ENCODE assay signal across 8 cellular contexts in the genomic region with DNA sequence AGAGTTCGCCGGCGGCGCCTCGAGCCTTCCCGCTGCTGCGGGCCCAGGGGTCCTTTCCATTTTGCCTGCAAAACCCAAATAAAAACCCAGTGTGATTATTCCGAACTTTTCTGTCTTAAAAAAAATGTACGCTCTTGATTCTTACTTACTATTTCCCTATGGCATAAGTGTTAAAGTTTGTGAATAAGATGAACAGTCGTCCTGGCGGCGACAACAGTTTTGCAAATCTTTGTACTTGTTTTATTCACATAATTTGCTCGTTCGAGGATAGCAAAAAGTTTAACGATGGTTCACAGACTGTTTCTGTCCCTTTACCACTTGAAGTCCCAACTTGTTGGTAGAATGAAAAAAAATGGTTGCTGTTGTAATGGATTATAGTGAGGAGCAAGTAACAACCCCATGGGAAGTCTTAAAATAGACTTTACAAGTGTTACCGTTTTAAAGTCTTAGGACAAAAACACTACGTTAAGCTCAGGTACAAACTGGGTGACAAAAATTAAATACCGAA. TPM values are rescaled to one million over a fixed set of nuclear protein-coding genes. Genes with fewer than 3 reads are reported as not detected.
DNase-seq lines count a peak whose midpoint lies in the region; ATAC-seq and TF ChIP-seq lines count a peak whose summit lies in the region.

No MANE protein-coding gene starts in this region.

- H3K9me3 Mint-ChIP-seq in endothelial cell (ENCODE audit: unreplicated experiment), result no peaks in the 10 kb centered on the region

- ATAC-seq in HG03039 (IDR thresholded peaks at IDR 0.05; ENCODE audit: unreplicated experiment), result no peak

- H3K79me1 ChIP-seq in neuronal stem cell (ENCODE audit: low read depth, low read length), result peaks cover 1% of the 10 kb centered on the region

- H2BK12ac ChIP-seq in neuronal stem cell (ENCODE audit: low read length), result no peak overlapping the region

- peak overlapping the region; percentile 97 for H3K18ac ChIP-seq in neuronal stem cell (ENCODE audit: low read length)

- H3K9ac ChIP-seq in neuronal stem cell (ENCODE audit: low read depth, low read length, poor library complexity), result no peak overlapping the region

- peak overlapping the region; percentile 31 for H3K4me2 ChIP-seq in neuronal stem cell (ENCODE audit: insufficient read depth, low read length, poor library complexity, severe bottlenecking)

- H4K8ac ChIP-seq in neuronal stem cell (ENCODE audit: low read depth, low read length), result no peak overlapping the region

- peak overlapping the region; percentile 52 for H3K23ac ChIP-seq in neuronal stem cell (ENCODE audit: low read depth, low read length, poor library complexity)

- H3K4me1 Mint-ChIP-seq in endothelial cell (ENCODE audit: unreplicated experiment), result peaks cover 21% of the 10 kb centered on the region

- peaks cover 5 to 45% of the 10 kb centered on the region in 2 donors for H3K36me3 ChIP-seq in neuronal stem cell (replicated peaks in 1 of 2; ENCODE audit: control insufficient read depth in 2 of 2, insufficient read depth in 2 of 2, low read length in 2 of 2)

- peaks cover 2% of the 10 kb centered on the region for H3K27me3 Mint-ChIP-seq in endothelial cell (ENCODE audit: unreplicated experiment)

- H3K27me3 ChIP-seq in neuronal stem cell (ENCODE audit: control insufficient read depth in 3 of 3, insufficient read depth in 3 of 3, low read depth in 1 of 3, low read length in 3 of 3), result no peaks in the 10 kb centered on the region

- peak overlapping the region; percentile 72 for H2BK5ac ChIP-seq in neuronal stem cell (ENCODE audit: low read length)

- H3K4me3 ChIP-seq in neuronal stem cell (ENCODE audit: low read length in 2 of 2), result peak overlapping the region; percentile 83 to 99

- peak overlapping the region; percentile 96 for H3K27ac Mint-ChIP-seq in endothelial cell (ENCODE audit: unreplicated experiment)

- H2AFZ ChIP-seq in neuronal stem cell (ENCODE audit: low read length), result peak overlapping the region; percentile 95

- no peak overlapping the region for H2BK120ac ChIP-seq in neuronal stem cell (ENCODE audit: low read depth, low read length)

- H2BK15ac ChIP-seq in neuronal stem cell (ENCODE audit: low read length), result no peak overlapping the region

- peak; percentile 23 for DNase-seq in NCI-H1105 treated with DMSO at 0.1 percent for 48 hours (lab: John Stamatoyannopoulos, UW)
- no peak for DNase-seq in NCI-H1105 (lab: John Stamatoyannopoulos, UW)
- peak; percentile 15 for DNase-seq in RPMI8226
- no peak for DNase-seq in endothelial cell (ENCODE audit: low spot score)
- DNase-seq in neuronal stem cell (ENCODE audit: low spot score), result no peak
- no peak for DNase-seq in stimulated activated CD8-positive, alpha-beta memory T cell treated with anti-CD3 and anti-CD28 coated beads, Interleukin-4, amount 100 ng/mL, for 48 hours
- no peak for DNase-seq in kidney glomerular epithelial cell (lab: John Stamatoyannopoulos, UW)

- no peak overlapping the region for H3K14ac ChIP-seq in neuronal stem cell (ENCODE audit: low read length)

- no peak overlapping the region for H4K91ac ChIP-seq in neuronal stem cell (ENCODE audit: low read depth, low read length, poor library complexity)

- H3K4me3 Mint-ChIP-seq in endothelial cell (ENCODE audit: unreplicated experiment), result peak overlapping the region; percentile 98

- TF ChIP-seq CTCF in endothelial cell (IDR thresholded peaks at IDR 0.05; ENCODE audit: unreplicated experiment), result no peak

- H3K27ac ChIP-seq in neuronal stem cell (replicated peaks; ENCODE audit: low read length), result peak overlapping the region; percentile 80

- H3K36me3 Mint-ChIP-seq in endothelial cell (ENCODE audit: low read depth, unreplicated experiment), result peaks cover 11% of the 10 kb centered on the region

- no CpG with 5 or more reads among the region's 18 CpGs for WGBS in neuronal stem cell (ENCODE audit: extremely low coverage in 2 of 2, insufficient read length in 2 of 2, insufficient replicate concordance in 1 of 2), 2 donors

- H2AK5ac ChIP-seq in neuronal stem cell (ENCODE audit: low read depth, low read length), result no peak overlapping the region

- H3K4ac ChIP-seq in neuronal stem cell (ENCODE audit: low read length), result no peak overlapping the region

- H3K9me3 ChIP-seq in neuronal stem cell (replicated peaks in 1 of 2; ENCODE audit: control insufficient read depth in 2 of 2, insufficient read depth in 1 of 2, low read depth in 1 of 2, low read length in 2 of 2), result no peaks in the 10 kb centered on the region

- peaks cover 3 to 8% of the 10 kb centered on the region in 2 donors for H3K4me1 ChIP-seq in neuronal stem cell (ENCODE audit: control insufficient read depth in 2 of 2, insufficient read depth in 1 of 2, low read depth in 1 of 2, low read length in 2 of 2)

RNA-seq across cellular contexts. Expression of a gene that starts 0.5 kb away (rescaled TPM):
- 39.7 TPM for total RNA-seq in endothelial cell (ENCODE audit: unreplicated experiment)
- 53.9 TPM for polyA plus RNA-seq in neuronal stem cell (2013, experiment 1 of 2)
- polyA plus RNA-seq in neuronal stem cell (2013, experiment 2 of 2), result 57.6 TPM

RNA-seq across cellular contexts. Expression of a gene that starts 40.1 kb away (rescaled TPM):
- 2.8 TPM for total RNA-seq in endothelial cell (ENCODE audit: unreplicated experiment)
- 0.15 TPM for polyA plus RNA-seq in neuronal stem cell (2013, experiment 1 of 2)
- not detected for polyA plus RNA-seq in neuronal stem cell (2013, experiment 2 of 2)

Comparison
In these comparisons a context has a peak if more than half of its experiments do, and no peak if none do; other contexts are left out.
1. DNase-seq: peak in NCI-H1105 treated with DMSO at 0.1 percent for 48 hours (single experiment) and RPMI8226 (single experiment); none in NCI-H1105 (single experiment), endothelial cell (single experiment), neuronal stem cell (single experiment), stimulated activated CD8-positive, alpha-beta memory T cell treated with anti-CD3 and anti-CD28 coated beads, Interleukin-4, amount 100 ng/mL, for 48 hours (single experiment) and kidney glomerular epithelial cell (single experiment).